In the genomic region with DNA sequence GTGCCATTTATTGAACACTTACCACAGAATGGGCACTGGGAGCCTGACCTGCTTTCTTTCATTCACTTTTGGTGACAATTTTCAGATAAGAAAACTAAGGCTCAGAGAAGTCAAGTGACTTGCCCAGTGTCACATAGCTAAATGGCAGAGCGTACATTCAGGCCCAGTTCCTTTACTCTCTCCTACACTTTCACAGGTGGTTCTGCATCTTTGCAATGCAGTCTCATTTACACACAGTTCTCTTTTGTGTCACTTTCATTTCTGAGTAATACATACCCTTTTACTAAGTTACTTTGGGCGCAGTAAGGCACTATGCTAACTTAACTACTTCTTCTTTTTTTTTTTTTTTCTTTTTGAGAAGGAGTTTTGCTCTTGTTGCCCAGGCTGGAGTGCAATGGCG, we compare ENCODE assay signal across 14 cellular contexts. TPM values are rescaled to one million over a fixed set of nuclear protein-coding genes. Genes with fewer than 3 reads are reported as not detected.
DNase-seq lines count a peak whose midpoint lies in the region; ATAC-seq, FAIRE-seq and TF ChIP-seq lines count a peak whose summit lies in the region.
"Had no signal": no experiment of that assay in that cellular context is flagged by ENCODE, and none has a peak within 500 bp of the region (broad histone marks: within the 10 kb centered on the region; RNA-seq: fewer than 3 reads in every experiment).

No MANE protein-coding gene starts in this region.

- H3K36me3 ChIP-seq in neural progenitor cell, result no peaks in the 10 kb centered on the region

- peak overlapping the region; percentile 86 for H3K27ac Mint-ChIP-seq in stimulated activated effector memory CD8-positive, alpha-beta T cell treated with anti-CD3 and anti-CD28 coated beads, Interleukin-12 subunit alpha, Interleukin-12 subunit beta, amount 100 ng/mL, for 72 hours
- H3K27ac Mint-ChIP-seq in neural progenitor cell, result no peak overlapping the region
- H3K27ac Mint-ChIP-seq: WTC11 had no signal

- TF ChIP-seq CTCF in neural progenitor cell (IDR thresholded peaks at IDR 0.05), result no peak

- H3K4me1 Mint-ChIP-seq in stimulated activated effector memory CD8-positive, alpha-beta T cell treated with anti-CD3 and anti-CD28 coated beads, Interleukin-12 subunit alpha, Interleukin-12 subunit beta, amount 100 ng/mL, for 72 hours, result peaks cover 74% of the 10 kb centered on the region
- H3K4me1 Mint-ChIP-seq in neural progenitor cell, result peaks cover 5% of the 10 kb centered on the region

- no peaks in the 10 kb centered on the region for H3K27me3 Mint-ChIP-seq in neural progenitor cell (ENCODE audit: insufficient read depth, low read depth)

- peak; percentile 30 for DNase-seq in activated CD4-positive, alpha-beta T cell treated with anti-CD3 and anti-CD28 coated beads for 48 hours
- DNase-seq in activated CD4-positive, alpha-beta T cell treated with anti-CD3 and anti-CD28 coated beads for 4 hours, result no peak
- DNase-seq in NAMALWA (ENCODE audit: low spot score), result peak; percentile 13
- peak in 1 of 2 donors; percentile 57 for DNase-seq in stimulated activated effector memory CD8-positive, alpha-beta T cell treated with anti-CD3 and anti-CD28 coated beads, Interleukin-12 subunit alpha, Interleukin-12 subunit beta, amount 100 ng/mL, for 72 hours (ENCODE audit: low spot score in 2 of 2)
- no peak for DNase-seq in neural progenitor cell (ENCODE audit: low spot score)
- no peak for DNase-seq in frontal cortex (ENCODE audit: low spot score in 2 of 2)
- no peak for DNase-seq in DMS 273 (lab: John Stamatoyannopoulos, UW; ENCODE audit: unreplicated experiment)
- DNase-seq: left ventricle myocardium inferior, NCI-H345, small intestine, transverse colon had no signal

- no peaks in the 10 kb centered on the region for H3K27me3 ChIP-seq in neural progenitor cell
- H3K27me3 ChIP-seq: transverse colon had no signal

- no peak overlapping the region for H2AFZ ChIP-seq in neural progenitor cell (replicated peaks)

- H3K4me2 ChIP-seq in neural progenitor cell, result no peak overlapping the region

- no peaks in the 10 kb centered on the region for H3K4me1 ChIP-seq in neural progenitor cell

- peaks cover 95% of the 10 kb centered on the region for H3K36me3 Mint-ChIP-seq in stimulated activated effector memory CD8-positive, alpha-beta T cell treated with anti-CD3 and anti-CD28 coated beads, Interleukin-12 subunit alpha, Interleukin-12 subunit beta, amount 100 ng/mL, for 72 hours
- H3K36me3 Mint-ChIP-seq in neural progenitor cell, result peaks cover 16% of the 10 kb centered on the region

- H3K27ac ChIP-seq in neural progenitor cell, result no peak overlapping the region
- H3K27ac ChIP-seq: left ventricle myocardium inferior, transverse colon had no signal

- no peak for FAIRE-seq in frontal cortex (lab: Jason Lieb, UNC)
- FAIRE-seq: A549, small intestine had no signal

- H3K9me3 Mint-ChIP-seq in stimulated activated effector memory CD8-positive, alpha-beta T cell treated with anti-CD3 and anti-CD28 coated beads, Interleukin-12 subunit alpha, Interleukin-12 subunit beta, amount 100 ng/mL, for 72 hours, result no peaks in the 10 kb centered on the region
- no peaks in the 10 kb centered on the region for H3K9me3 Mint-ChIP-seq in neural progenitor cell
- H3K9me3 Mint-ChIP-seq: WTC11 had no signal

- no peaks in the 10 kb centered on the region for H3K9me3 ChIP-seq in neural progenitor cell (ENCODE audit: low read depth)
- H3K9me3 ChIP-seq: A549, left ventricle myocardium inferior, transverse colon had no signal

- ATAC-seq in HG02798 (IDR thresholded peaks at IDR 0.05; ENCODE audit: poor library complexity, unreplicated experiment), result peak; percentile 90
- ATAC-seq in stimulated activated effector memory CD8-positive, alpha-beta T cell treated with anti-CD3 and anti-CD28 coated beads, Interleukin-12 subunit alpha, Interleukin-12 subunit beta, amount 100 ng/mL, for 72 hours, result peak; percentile 91
- ATAC-seq: A549, WTC11 had no signal

- H3K79me2 ChIP-seq in neural progenitor cell (ENCODE audit: low read depth), result peaks cover 94% of the 10 kb centered on the region

- no peaks in the 10 kb centered on the region for H3F3A ChIP-seq in neural progenitor cell (ENCODE audit: low read depth)

- peaks cover 72% of the 10 kb centered on the region for H4K20me1 ChIP-seq in neural progenitor cell (ENCODE audit: low read depth)

- H3K4me3 Mint-ChIP-seq in stimulated activated effector memory CD8-positive, alpha-beta T cell treated with anti-CD3 and anti-CD28 coated beads, Interleukin-12 subunit alpha, Interleukin-12 subunit beta, amount 100 ng/mL, for 72 hours, result peak overlapping the region; percentile 99
- H3K4me3 Mint-ChIP-seq in neural progenitor cell, result no peak overlapping the region
- H3K4me3 Mint-ChIP-seq: WTC11 had no signal

- H3K9ac ChIP-seq in neural progenitor cell, result no peak overlapping the region

- no peak overlapping the region for H3K4me3 ChIP-seq in neural progenitor cell
- H3K4me3 ChIP-seq: A549, left ventricle myocardium inferior, transverse colon had no signal

RNA-seq across cellular contexts. Expression of gene NFIL3, which starts 8.3 kb away (rescaled TPM):
- total RNA-seq in neural progenitor cell (ENCODE audit: low replicate concordance) (17.0 and 22.3 TPM in 2 replicates), frontal cortex (30.6 TPM)

RNA-seq across cellular contexts. Expression of gene AUH, which starts 53.6 kb away (rescaled TPM):
- total RNA-seq in neural progenitor cell (ENCODE audit: low replicate concordance) (17.3 and 22.8 TPM in 2 replicates), frontal cortex (20.0 TPM)

Comparison
In these comparisons a context has a peak if more than half of its experiments do, and no peak if none do; other contexts are left out.
1. DNase-seq: peak in activated CD4-positive, alpha-beta T cell treated with anti-CD3 and anti-CD28 coated beads for 48 hours (single experiment) and NAMALWA (single experiment); none in activated CD4-positive, alpha-beta T cell treated with anti-CD3 and anti-CD28 coated beads for 4 hours (0 of 2), neural progenitor cell (single experiment), frontal cortex (0 of 2) and DMS 273 (single experiment).